Comparison of ENCODE assay signal across 19 cellular contexts in genomic region chr3:100436951-100437350, GRCh38. TPM values are rescaled to one million over a fixed set of nuclear protein-coding genes. Genes with fewer than 3 reads are reported as not detected.
"Had no signal": no experiment of that assay in that cellular context is flagged by ENCODE, and none has a peak within 500 bp of the region (broad histone marks: within the 10 kb centered on the region; RNA-seq: fewer than 3 reads in every experiment).

No MANE protein-coding gene starts in this region.

- H3K27me3 ChIP-seq: neural progenitor cell, ovary, stomach had no signal

- DNase-seq: activated CD4-positive, alpha-beta T cell treated with anti-CD3 and anti-CD28 coated beads for 36 hours; activated CD4-positive, alpha-beta T cell treated with anti-CD3 and anti-CD28 coated beads, Interleukin-2, amount 50 U/mL, for 48 hours; activated naive CD4-positive, alpha-beta T cell treated with anti-CD3 and anti-CD28 coated beads for 36 hours; aorta; cortex of kidney; left ventricle myocardium superior; naive thymus-derived CD4-positive, alpha-beta T cell; ovary; psoas muscle; right cardiac atrium; stimulated activated CD4-positive, alpha-beta T cell treated with anti-CD3 and anti-CD28 coated beads, Interleukin-4, amount 100 ng/mL, for 24 hours; stomach; trophoblast cell had no signal

- H3K4me2 ChIP-seq: neural progenitor cell had no signal

- ATAC-seq: activated CD4-positive, alpha-beta T cell treated with anti-CD3 and anti-CD28 coated beads for 36 hours; left ventricle myocardium superior; naive thymus-derived CD4-positive, alpha-beta T cell; right cardiac atrium; stimulated activated effector memory CD8-positive, alpha-beta T cell treated with anti-CD3 and anti-CD28 coated beads, Interleukin-12 subunit alpha, Interleukin-12 subunit beta, amount 100 ng/mL, for 72 hours; WTC11 had no signal

- H3K27ac ChIP-seq: neural progenitor cell, ovary, psoas muscle, stomach had no signal

- H2AFZ ChIP-seq: neural progenitor cell had no signal

- H3K9ac ChIP-seq: neural progenitor cell had no signal

- H3K4me1 Mint-ChIP-seq: neural progenitor cell had no signal

- H3K4me1 ChIP-seq: neural progenitor cell, stomach had no signal

- H3K9me3 Mint-ChIP-seq: activated naive CD4-positive, alpha-beta T cell treated with anti-CD3 and anti-CD28 coated beads for 36 hours; stimulated activated effector memory CD8-positive, alpha-beta T cell treated with anti-CD3 and anti-CD28 coated beads, Interleukin-12 subunit alpha, Interleukin-12 subunit beta, amount 100 ng/mL, for 72 hours had no signal

- H3K36me3 Mint-ChIP-seq: stimulated activated effector memory CD8-positive, alpha-beta T cell treated with anti-CD3 and anti-CD28 coated beads, Interleukin-12 subunit alpha, Interleukin-12 subunit beta, amount 100 ng/mL, for 72 hours had no signal

- H3K36me3 ChIP-seq: neural progenitor cell, ovary had no signal

- H3K27me3 Mint-ChIP-seq: activated CD4-positive, alpha-beta T cell treated with anti-CD3 and anti-CD28 coated beads for 36 hours; naive thymus-derived CD4-positive, alpha-beta T cell had no signal

- H3K9me3 ChIP-seq: ovary had no signal

- FAIRE-seq: endometrium, TTC549 had no signal

- H3K4me3 ChIP-seq: neural progenitor cell, ovary, psoas muscle, stomach had no signal

- H3K27ac Mint-ChIP-seq: activated CD4-positive, alpha-beta T cell treated with anti-CD3 and anti-CD28 coated beads for 36 hours; activated naive CD4-positive, alpha-beta T cell treated with anti-CD3 and anti-CD28 coated beads for 36 hours; activated T-helper 2 cell treated with anti-CD3 and anti-CD28 coated beads, Interferon-gamma antibody, Interleukin-2, Interleukin-4, amounts not matched to agents 10 μg/mL and 5 μg/mL and 100 μg/mL, durations not matched to agents 14 hours and 24 hours and 36 hours; naive thymus-derived CD4-positive, alpha-beta T cell; neural progenitor cell; stimulated activated effector memory CD8-positive, alpha-beta T cell treated with anti-CD3 and anti-CD28 coated beads, Interleukin-12 subunit alpha, Interleukin-12 subunit beta, amount 100 ng/mL, for 72 hours; WTC11 had no signal

- H3K4me3 Mint-ChIP-seq: activated CD4-positive, alpha-beta T cell treated with anti-CD3 and anti-CD28 coated beads for 36 hours; activated naive CD4-positive, alpha-beta T cell treated with anti-CD3 and anti-CD28 coated beads for 36 hours; naive thymus-derived CD4-positive, alpha-beta T cell; neural progenitor cell; stimulated activated effector memory CD8-positive, alpha-beta T cell treated with anti-CD3 and anti-CD28 coated beads, Interleukin-12 subunit alpha, Interleukin-12 subunit beta, amount 100 ng/mL, for 72 hours; WTC11 had no signal

RNA-seq across cellular contexts. Expression of gene TMEM45A, which starts 55.5 kb away (rescaled TPM):
- polyA plus RNA-seq: naive thymus-derived CD4-positive, alpha-beta T cell had no signal
